25 cellular contexts compared by ENCODE assay signal in genomic region chr7:94040254-94040653, GRCh38. TPM values are rescaled to one million over a fixed set of nuclear protein-coding genes. Genes with fewer than 3 reads are reported as not detected.
A peak's percentile ranks its signal among the peaks of the same experiment; 100 is the strongest.
DNase-seq lines count a peak whose midpoint lies in the region; ATAC-seq and TF ChIP-seq lines count a peak whose summit lies in the region.
"Had no signal": no experiment of that assay in that cellular context is flagged by ENCODE, and none has a peak within 500 bp of the region (broad histone marks: within the 10 kb centered on the region; RNA-seq: fewer than 3 reads in every experiment).

No MANE protein-coding gene starts in this region.

- no peaks in the 10 kb centered on the region for H3K79me2 ChIP-seq in SU-DHL-6 (ENCODE audit: insufficient read depth, low read length)

- no peak for TF ChIP-seq CTCF in SU-DHL-6 (IDR thresholded peaks at IDR 0.05; ENCODE audit: insufficient read depth, low read length, poor library complexity, severe bottlenecking)

- no peaks in the 10 kb centered on the region for H3K9me3 ChIP-seq in SU-DHL-6 (ENCODE audit: insufficient read depth, low read length)
- H3K9me3 ChIP-seq: ascending aorta, BE2C, esophagus muscularis mucosa, tibial artery had no signal

- H4K20me1 ChIP-seq in SU-DHL-6 (ENCODE audit: low read depth, low read length), result no peaks in the 10 kb centered on the region

- no peaks in the 10 kb centered on the region for H3K36me3 ChIP-seq in SU-DHL-6 (ENCODE audit: low read length)
- H3K36me3 ChIP-seq: ascending aorta, BE2C, esophagus muscularis mucosa, tibial artery had no signal

- H3K9me2 ChIP-seq in SU-DHL-6 (replicated peaks; ENCODE audit: insufficient read depth, low read length), result no peaks in the 10 kb centered on the region

- H3K27me3 ChIP-seq in SU-DHL-6 (ENCODE audit: low read length), result no peaks in the 10 kb centered on the region
- H3K27me3 ChIP-seq: ascending aorta, tibial artery had no signal

- ATAC-seq in GM19324 (IDR thresholded peaks at IDR 0.05; ENCODE audit: low FRiP score, unreplicated experiment), result no peak
- no peak for ATAC-seq in GM21737 (IDR thresholded peaks at IDR 0.05; ENCODE audit: unreplicated experiment)
- ATAC-seq: activated naive CD4-positive, alpha-beta T cell treated with anti-CD3 and anti-CD28 coated beads, Interleukin-2, amount 50 U/mL, for 72 hours; foreskin keratinocyte; left colon; SK-N-SH treated with all-trans-retinoic acid at 6 μM for 48 hours had no signal

- no peaks in the 10 kb centered on the region for H3F3A ChIP-seq in SU-DHL-6 (ENCODE audit: insufficient read depth)

- 0 out of 2 replicates have a peak overlapping the region, but pooled peaks have one; percentile 6 for H3K9ac ChIP-seq in SU-DHL-6 (ENCODE audit: low read length)

- DNase-seq in EH (ENCODE audit: low read depth), result peak; percentile 16
- peak; percentile 19 for DNase-seq in MV-4-11 (lab: John Stamatoyannopoulos, UW)
- DNase-seq in myocyte (ENCODE audit: low read depth), result peak; percentile 61
- DNase-seq in H4 (ENCODE audit: low spot score), result no peak
- no peak for DNase-seq in mucosa of gallbladder (ENCODE audit: low spot score)
- DNase-seq: activated CD4-positive, alpha-beta T cell treated with anti-CD3 and anti-CD28 coated beads for 4 hours; activated T-cell treated with anti-CD3 and anti-CD28 coated beads for 4 hours; BE2C; caudate nucleus; cortex of kidney; foreskin keratinocyte; GDM1; Karpas-422; left colon; NCI-H1092; NCI-H187; tibial artery had no signal

- H3K27ac ChIP-seq in SU-DHL-6 (ENCODE audit: low read depth, low read length), result peak overlapping the region; percentile 13; the same call in 1 of the 2 replicates
- H3K27ac ChIP-seq: ascending aorta, esophagus muscularis mucosa, foreskin keratinocyte, HL-60, tibial artery had no signal

- H3K4me2 ChIP-seq in SU-DHL-6 (ENCODE audit: low read depth, low read length, poor library complexity, severe bottlenecking), result peak overlapping the region; percentile 22

- H3K4me3 ChIP-seq in SU-DHL-6 (ENCODE audit: insufficient read depth, low read length, poor library complexity, severe bottlenecking), result no peak overlapping the region
- H3K4me3 ChIP-seq: ascending aorta, esophagus muscularis mucosa, tibial artery had no signal

- H2AFZ ChIP-seq in SU-DHL-6 (ENCODE audit: low read depth, low read length, severe bottlenecking), result peak overlapping the region; percentile 38

RNA-seq across cellular contexts. Expression of gene BET1, which starts 36.1 kb away (rescaled TPM):
- total RNA-seq in myocyte, result 34.6 and 38.4 TPM in 2 replicates
- 26.2 TPM for polyA plus RNA-seq in myocyte (2012)
- 67.3 and 76.4 TPM in 2 replicates for total RNA-seq in H4 (2014; rRNA removed; shearing (Covaris generic))
- total RNA-seq in mucosa of gallbladder, result 24.7 TPM

Comparison
In these comparisons a context has a peak if more than half of its experiments do, and no peak if none do; other contexts are left out.
1. DNase-seq: peak in EH (single experiment), MV-4-11 (single experiment) and myocyte (single experiment); none in H4 (single experiment) and mucosa of gallbladder (single experiment).